In genomic region chr15:92672102-92672501, GRCh38 we compare ENCODE assay signal across 23 cellular contexts.
"Had no signal": no experiment of that assay in that cellular context is flagged by ENCODE, and none has a peak within 500 bp of the region (broad histone marks: within the 10 kb centered on the region; RNA-seq: fewer than 3 reads in every experiment).

No MANE protein-coding gene starts in this region.

- H3K27me3 ChIP-seq: dorsolateral prefrontal cortex, right atrium auricular region, sigmoid colon, stomach, thyroid gland had no signal

- H3K27ac ChIP-seq: dorsolateral prefrontal cortex, esophagus squamous epithelium, lower lobe of right lung, neural progenitor cell, prostate gland, right atrium auricular region, sigmoid colon, stomach, thyroid gland had no signal

- H3K9me3 ChIP-seq: esophagus squamous epithelium, lower lobe of right lung, prostate gland, right atrium auricular region, sigmoid colon, stomach, thyroid gland had no signal

- H3K9ac ChIP-seq: neural progenitor cell had no signal

- ATAC-seq: left colon; left ventricle myocardium superior; lower lobe of right lung; naive thymus-derived CD4-positive, alpha-beta T cell; stimulated activated effector memory CD8-positive, alpha-beta T cell treated with anti-CD3 and anti-CD28 coated beads, Interleukin-12 subunit alpha, Interleukin-12 subunit beta, amount 100 ng/mL, for 72 hours had no signal

- H3K4me3 ChIP-seq: dorsolateral prefrontal cortex, esophagus squamous epithelium, lower lobe of right lung, neural progenitor cell, prostate gland, right atrium auricular region, sigmoid colon, stomach, thyroid gland had no signal

- H3K4me2 ChIP-seq: neural progenitor cell had no signal

- DNase-seq: dorsolateral prefrontal cortex; effector CD8-positive, alpha-beta T cell; erythroblast; esophagus squamous epithelium; hypothalamus; immature natural killer cell; islet precursor cell; kidney glomerular epithelial cell; left colon; left ventricle myocardium superior; lower lobe of right lung; naive thymus-derived CD4-positive, alpha-beta T cell; sigmoid colon; stimulated activated CD4-positive, alpha-beta T cell treated with anti-CD3 and anti-CD28 coated beads, Interleukin-2, amount 100 ng/mL, for 24 hours; stimulated activated CD4-positive, alpha-beta T cell treated with anti-CD3 and anti-CD28 coated beads, Interleukin-4, amount 100 ng/mL, for 24 hours; stimulated activated naive CD4-positive, alpha-beta T cell treated with Interleukin-2 at 50 U/mL for 16 hours; stomach; thyroid gland; trophoblast cell had no signal

- H3K36me3 ChIP-seq: esophagus squamous epithelium, lower lobe of right lung, neural progenitor cell, prostate gland, right atrium auricular region, sigmoid colon, stomach, thyroid gland had no signal
